ENCODE assay signal across 14 cellular contexts in the genomic region with DNA sequence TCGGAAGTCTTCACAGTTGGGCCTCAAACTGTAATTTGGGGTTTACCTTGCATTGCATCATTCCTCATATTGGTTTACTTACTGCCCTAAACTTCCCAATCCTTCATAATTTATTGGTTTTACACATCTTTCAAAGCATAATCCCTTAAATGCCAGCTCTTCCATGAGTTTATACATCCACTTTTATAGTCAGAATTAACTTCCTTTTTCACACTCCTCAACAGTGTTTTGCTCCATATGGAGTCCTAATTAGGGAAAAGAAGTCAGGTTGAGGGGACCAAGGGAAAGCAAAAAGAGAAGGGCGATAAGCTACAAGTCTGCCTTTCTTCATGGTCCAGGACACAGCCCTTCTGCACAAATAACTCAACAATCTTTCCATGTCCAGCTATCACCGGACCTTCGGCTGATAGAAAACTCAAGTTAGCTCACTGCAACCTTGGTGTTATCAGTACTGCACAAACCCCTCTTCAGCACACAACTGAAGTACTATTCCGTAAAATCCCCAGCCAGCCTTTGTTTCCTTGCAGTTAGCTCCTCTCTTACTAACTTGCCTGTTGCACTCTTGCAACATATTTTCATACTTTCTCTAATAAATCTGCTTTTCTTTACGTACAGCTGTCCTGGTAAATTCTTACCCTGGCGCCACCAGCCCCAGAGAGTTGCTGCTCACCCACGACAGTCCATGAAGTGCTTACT. TPM values are rescaled to one million over a fixed set of nuclear protein-coding genes. Genes with fewer than 3 reads are reported as not detected.
DNase-seq lines count a peak whose midpoint lies in the region; ATAC-seq and TF ChIP-seq lines count a peak whose summit lies in the region.
"Had no signal": no experiment of that assay in that cellular context is flagged by ENCODE, and none has a peak within 500 bp of the region (broad histone marks: within the 10 kb centered on the region; RNA-seq: fewer than 3 reads in every experiment).

No MANE protein-coding gene starts in this region.

- no peak for TF ChIP-seq CTCF in GM23338 (conservative IDR thresholded peaks at IDR 0.05; ENCODE audit: low read depth in 2 of 2)
- TF ChIP-seq CTCF in SU-DHL-6 (IDR thresholded peaks at IDR 0.05; ENCODE audit: insufficient read depth, low read length, poor library complexity, severe bottlenecking) = no peak
- TF ChIP-seq CTCF in GM10248 (IDR thresholded peaks at IDR 0.05; ENCODE audit: control extremely low read depth, extremely low read depth, low read depth, missing control alignments) = no peak

- H3K9me2 ChIP-seq in GM23338 (ENCODE audit: insufficient read depth) = no peaks in the 10 kb centered on the region
- H3K9me2 ChIP-seq in SU-DHL-6 (replicated peaks; ENCODE audit: insufficient read depth, low read length) = no peaks in the 10 kb centered on the region

- H2AFZ ChIP-seq in GM23338 = no peak overlapping the region
- no peak overlapping the region for H2AFZ ChIP-seq in SU-DHL-6 (ENCODE audit: low read depth, low read length, severe bottlenecking)

- peaks cover 68% of the 10 kb centered on the region for H3K79me2 ChIP-seq in GM23338 (replicated peaks; ENCODE audit: insufficient read depth)
- H3K79me2 ChIP-seq in SU-DHL-6 (ENCODE audit: insufficient read depth, low read length) = peaks cover 68% of the 10 kb centered on the region

- CTCF ChIA-PET in GM10248 (lab: Yijun Ruan, JAX) = interaction anchor here (0.7 to 1.2 kb wide), 3 partner anchors 13 to 31 kb away, joined by 3 read pairs; no protein-coding TSS in a partner anchor

- DNase-seq in AML-193 (lab: John Stamatoyannopoulos, UW) (peak; percentile 15 to 32), GM23338 (ENCODE audit: low spot score) (no peak), erythroblast (lab: John Stamatoyannopoulos, UW) (peak; percentile 68), GM10248 (ENCODE audit: extremely low spot score) (no peak), GM19238 (ENCODE audit: insufficient read length, low spot score) (no peak), GDM1 (lab: John Stamatoyannopoulos, UW) (no peak), NCI-H2081 treated with DMSO at 0.1 percent for 48 hours (lab: John Stamatoyannopoulos, UW) (no peak)
- DNase-seq: activated effector memory CD4-positive, alpha-beta T cell treated with Interleukin-2 at 50 U/mL for 16 hours; CD4-positive, CD25-positive, alpha-beta regulatory T cell; foreskin fibroblast; NK-92 treated with Interleukin-12 subunit alpha and Interleukin-12 subunit beta, amount 100 ng/mL, for 24 hours; stimulated activated CD4-positive, alpha-beta T cell treated with anti-CD3 and anti-CD28 coated beads, Interleukin-1b, Interleukin-23, amount 100 ng/mL, for 48 hours; T-helper 9 cell had no signal

- peaks cover 5% of the 10 kb centered on the region for H3K27me3 Mint-ChIP-seq in GM23338 (ENCODE audit: insufficient read depth, low read depth, poor library complexity)

- H4K20me1 ChIP-seq in GM23338 (replicated peaks; ENCODE audit: insufficient read depth) = peaks cover 18% of the 10 kb centered on the region; the same call in 1 of the 2 replicates
- H4K20me1 ChIP-seq in SU-DHL-6 (ENCODE audit: low read depth, low read length) = peaks cover 25% of the 10 kb centered on the region

- peaks cover 6% of the 10 kb centered on the region for H3K4me1 ChIP-seq in GM23338 (ENCODE audit: insufficient read depth)

- H3F3A ChIP-seq in GM23338 (replicated peaks; ENCODE audit: low read depth) (no peaks in the 10 kb centered on the region), SU-DHL-6 (ENCODE audit: insufficient read depth) (0 out of 2 replicates have a peak, but pooled peaks cover 3% of the 10 kb centered on the region)

- H3K4me3 ChIP-seq in GM23338 = peak overlapping the region; percentile 41
- peak overlapping the region; percentile 40 for H3K4me3 ChIP-seq in SU-DHL-6 (ENCODE audit: insufficient read depth, low read length, poor library complexity, severe bottlenecking)

- H3K4me1 Mint-ChIP-seq in GM23338 = peaks cover 14% of the 10 kb centered on the region

- TF ChIP-seq POLR2A in erythroblast (IDR thresholded peaks at IDR 0.05; ENCODE audit: low read length) = no peak

- H3K36me3 ChIP-seq in GM23338 (ENCODE audit: insufficient read depth) (peaks cover 21% of the 10 kb centered on the region), SU-DHL-6 (ENCODE audit: low read length) (peaks cover 34% of the 10 kb centered on the region)

- H3K27me3 ChIP-seq in GM23338 (ENCODE audit: insufficient read depth) = no peaks in the 10 kb centered on the region
- H3K27me3 ChIP-seq in SU-DHL-6 (ENCODE audit: low read length) = no peaks in the 10 kb centered on the region

- H3K27ac ChIP-seq in GM23338 (ENCODE audit: low read depth) = 0 out of 2 replicates have a peak overlapping the region, but pooled peaks have one; percentile 11
- H3K27ac ChIP-seq in SU-DHL-6 (ENCODE audit: low read depth, low read length) = no peak overlapping the region

- H3K4me3 Mint-ChIP-seq in GM23338 = peak overlapping the region; percentile 60

- H3K4me2 ChIP-seq in GM23338 (peak overlapping the region; percentile 69), SU-DHL-6 (ENCODE audit: low read depth, low read length, poor library complexity, severe bottlenecking) (peak overlapping the region; percentile 71)

- H3K9ac ChIP-seq in SU-DHL-6 (ENCODE audit: low read length) = 0 out of 2 replicates have a peak overlapping the region, but pooled peaks have one; percentile 2

- no peak for ATAC-seq in GM23338

- no peaks in the 10 kb centered on the region for H3K9me3 Mint-ChIP-seq in GM23338
- H3K9me3 Mint-ChIP-seq: CD4-positive, CD25-positive, alpha-beta regulatory T cell had no signal

- POLR2A ChIA-PET in GM10248 (lab: Yijun Ruan, JAX) = interaction anchor here (1.0 kb wide), 1 partner anchor 35 kb away, joined by 3 read pairs; no protein-coding TSS in a partner anchor

- no peaks in the 10 kb centered on the region for H3K9me3 ChIP-seq in SU-DHL-6 (ENCODE audit: insufficient read depth, low read length)

- H3K36me3 Mint-ChIP-seq in GM23338 (ENCODE audit: low read depth) = peaks cover 40% of the 10 kb centered on the region; the same call in 2 of the 3 replicates

- peak overlapping the region; percentile 86 for H3K27ac Mint-ChIP-seq in GM23338

TF ChIP-seq in GM23338, 12 proteins besides CTCF, POLR2A, EP300 and RAD21:
- TF ChIP-seq, protein P1, sequence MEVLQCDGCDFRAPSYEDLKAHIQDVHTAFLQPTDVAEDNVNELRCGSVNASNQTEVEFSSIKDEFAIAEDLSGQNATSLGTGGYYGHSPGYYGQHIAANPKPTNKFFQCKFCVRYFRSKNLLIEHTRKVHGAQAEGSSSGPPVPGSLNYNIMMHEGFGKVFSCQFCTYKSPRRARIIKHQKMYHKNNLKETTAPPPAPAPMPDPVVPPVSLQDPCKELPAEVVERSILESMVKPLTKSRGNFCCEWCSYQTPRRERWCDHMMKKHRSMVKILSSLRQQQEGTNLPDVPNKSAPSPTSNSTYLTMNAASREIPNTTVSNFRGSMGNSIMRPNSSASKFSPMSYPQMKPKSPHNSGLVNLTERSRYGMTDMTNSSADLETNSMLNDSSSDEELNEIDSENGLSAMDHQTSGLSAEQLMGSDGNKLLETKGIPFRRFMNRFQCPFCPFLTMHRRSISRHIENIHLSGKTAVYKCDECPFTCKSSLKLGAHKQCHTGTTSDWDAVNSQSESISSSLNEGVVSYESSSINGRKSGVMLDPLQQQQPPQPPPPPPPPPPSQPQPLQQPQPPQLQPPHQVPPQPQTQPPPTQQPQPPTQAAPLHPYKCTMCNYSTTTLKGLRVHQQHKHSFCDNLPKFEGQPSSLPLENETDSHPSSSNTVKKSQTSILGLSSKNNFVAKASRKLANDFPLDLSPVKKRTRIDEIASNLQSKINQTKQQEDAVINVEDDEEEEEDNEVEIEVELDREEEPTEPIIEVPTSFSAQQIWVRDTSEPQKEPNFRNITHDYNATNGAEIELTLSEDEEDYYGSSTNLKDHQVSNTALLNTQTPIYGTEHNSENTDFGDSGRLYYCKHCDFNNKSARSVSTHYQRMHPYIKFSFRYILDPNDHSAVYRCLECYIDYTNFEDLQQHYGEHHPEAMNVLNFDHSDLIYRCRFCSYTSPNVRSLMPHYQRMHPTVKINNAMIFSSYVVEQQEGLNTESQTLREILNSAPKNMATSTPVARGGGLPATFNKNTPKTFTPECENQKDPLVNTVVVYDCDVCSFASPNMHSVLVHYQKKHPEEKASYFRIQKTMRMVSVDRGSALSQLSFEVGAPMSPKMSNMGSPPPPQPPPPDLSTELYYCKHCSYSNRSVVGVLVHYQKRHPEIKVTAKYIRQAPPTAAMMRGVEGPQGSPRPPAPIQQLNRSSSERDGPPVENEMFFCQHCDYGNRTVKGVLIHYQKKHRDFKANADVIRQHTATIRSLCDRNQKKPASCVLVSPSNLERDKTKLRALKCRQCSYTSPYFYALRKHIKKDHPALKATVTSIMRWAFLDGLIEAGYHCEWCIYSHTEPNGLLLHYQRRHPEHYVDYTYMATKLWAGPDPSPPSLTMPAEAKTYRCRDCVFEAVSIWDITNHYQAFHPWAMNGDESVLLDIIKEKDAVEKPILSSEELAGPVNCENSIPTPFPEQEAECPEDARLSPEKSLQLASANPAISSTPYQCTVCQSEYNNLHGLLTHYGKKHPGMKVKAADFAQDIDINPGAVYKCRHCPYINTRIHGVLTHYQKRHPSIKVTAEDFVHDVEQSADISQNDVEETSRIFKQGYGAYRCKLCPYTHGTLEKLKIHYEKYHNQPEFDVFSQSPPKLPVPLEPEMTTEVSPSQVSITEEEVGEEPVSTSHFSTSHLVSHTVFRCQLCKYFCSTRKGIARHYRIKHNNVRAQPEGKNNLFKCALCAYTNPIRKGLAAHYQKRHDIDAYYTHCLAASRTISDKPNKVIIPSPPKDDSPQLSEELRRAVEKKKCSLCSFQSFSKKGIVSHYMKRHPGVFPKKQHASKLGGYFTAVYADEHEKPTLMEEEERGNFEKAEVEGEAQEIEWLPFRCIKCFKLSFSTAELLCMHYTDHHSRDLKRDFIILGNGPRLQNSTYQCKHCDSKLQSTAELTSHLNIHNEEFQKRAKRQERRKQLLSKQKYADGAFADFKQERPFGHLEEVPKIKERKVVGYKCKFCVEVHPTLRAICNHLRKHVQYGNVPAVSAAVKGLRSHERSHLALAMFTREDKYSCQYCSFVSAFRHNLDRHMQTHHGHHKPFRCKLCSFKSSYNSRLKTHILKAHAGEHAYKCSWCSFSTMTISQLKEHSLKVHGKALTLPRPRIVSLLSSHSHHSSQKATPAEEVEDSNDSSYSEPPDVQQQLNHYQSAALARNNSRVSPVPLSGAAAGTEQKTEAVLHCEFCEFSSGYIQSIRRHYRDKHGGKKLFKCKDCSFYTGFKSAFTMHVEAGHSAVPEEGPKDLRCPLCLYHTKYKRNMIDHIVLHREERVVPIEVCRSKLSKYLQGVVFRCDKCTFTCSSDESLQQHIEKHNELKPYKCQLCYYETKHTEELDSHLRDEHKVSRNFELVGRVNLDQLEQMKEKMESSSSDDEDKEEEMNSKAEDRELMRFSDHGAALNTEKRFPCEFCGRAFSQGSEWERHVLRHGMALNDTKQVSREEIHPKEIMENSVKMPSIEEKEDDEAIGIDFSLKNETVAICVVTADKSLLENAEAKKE (CRISPR knock-in tag; IDR thresholded peaks at IDR 0.05) = no peak

RNA-seq across cellular contexts. Expression of a gene that starts 2.0 kb away (rescaled TPM):
- total RNA-seq in GM23338 (2014; rRNA removed; shearing (Covaris generic)) = 196 and 317 TPM in 2 replicates
- polyA plus RNA-seq in GM23338 (2016; fragmentation: Nextera tagmentation; extraction: Ambion mirVana) = 273 and 298 TPM in 2 replicates

RNA-seq across cellular contexts. Expression of a gene that starts 36.1 kb away (rescaled TPM):
- 14.9 and 17.3 TPM in 2 replicates for total RNA-seq in GM23338 (2014; rRNA removed; shearing (Covaris generic))
- polyA plus RNA-seq in GM23338 (2016; fragmentation: Nextera tagmentation; extraction: Ambion mirVana) = 16.6 and 19.3 TPM in 2 replicates

Comparison
In these comparisons a context has a peak if more than half of its experiments do, and no peak if none do; other contexts are left out.
1. DNase-seq: peak in AML-193 (2 of 2) and erythroblast (2 of 2); none in GM23338 (single experiment), GM10248 (single experiment), GM19238 (single experiment), GDM1 (single experiment) and NCI-H2081 treated with DMSO at 0.1 percent for 48 hours (single experiment).